12 cellular contexts compared by ENCODE assay signal in the genomic region with DNA sequence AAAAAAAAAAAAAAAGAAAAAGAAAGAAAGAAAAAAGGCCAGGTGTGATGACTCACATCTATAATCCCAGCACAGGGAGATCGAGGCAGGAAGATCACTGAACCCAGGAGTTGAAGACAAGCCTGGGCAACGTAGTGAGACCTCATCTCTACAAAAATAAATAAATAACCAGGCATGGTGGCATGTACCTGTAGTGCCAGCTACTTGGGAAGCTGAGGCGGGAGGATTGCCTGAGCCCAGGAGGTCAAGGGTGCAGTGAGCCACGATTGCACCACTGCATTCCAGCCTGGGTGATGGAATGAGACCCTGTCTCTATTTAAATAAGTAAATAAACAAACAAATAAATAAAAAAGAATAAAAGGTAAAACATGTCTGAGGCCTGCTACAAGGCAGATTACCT.
"Had no signal": no experiment of that assay in that cellular context is flagged by ENCODE, and none has a peak within 500 bp of the region (broad histone marks: within the 10 kb centered on the region; RNA-seq: fewer than 3 reads in every experiment).

No MANE protein-coding gene starts in this region.

- H3K27ac ChIP-seq: ovary, spleen, testis, upper lobe of right lung had no signal

- FAIRE-seq: TTC549 had no signal

- H3K9me3 ChIP-seq: gastroesophageal sphincter, mucosa of descending colon, ovary, sigmoid colon, spleen, testis, upper lobe of right lung had no signal

- DNase-seq: activated naive CD4-positive, alpha-beta T cell; activated naive CD8-positive, alpha-beta T cell treated with anti-CD3 and anti-CD28 coated beads, Interleukin-2, amount 10 ng/mL, durations not matched to agents 7 days and 5 days; effector CD8-positive, alpha-beta T cell; mucosa of descending colon; naive thymus-derived CD4-positive, alpha-beta T cell; ovary; spleen; testis; upper lobe of right lung had no signal

- ATAC-seq: mucosa of descending colon; naive thymus-derived CD4-positive, alpha-beta T cell; upper lobe of right lung had no signal

- H3K4me1 ChIP-seq: testis, upper lobe of right lung had no signal

- H3K36me3 ChIP-seq: gastroesophageal sphincter, ovary, sigmoid colon, spleen, upper lobe of right lung had no signal

- H3K4me3 ChIP-seq: gastroesophageal sphincter, mucosa of descending colon, ovary, sigmoid colon, spleen, testis, upper lobe of right lung had no signal

- H3K27me3 ChIP-seq: gastroesophageal sphincter, ovary, sigmoid colon, testis, upper lobe of right lung had no signal
